ENCODE assay signal across 24 cellular contexts in genomic region chr17:68394608-68395331, GRCh38.
"Had no signal": no experiment of that assay in that cellular context is flagged by ENCODE, and none has a peak within 500 bp of the region (broad histone marks: within the 10 kb centered on the region; RNA-seq: fewer than 3 reads in every experiment).

No MANE protein-coding gene starts in this region.

- H3K4me3 ChIP-seq: SK-N-MC had no signal

- DNase-seq: activated CD4-positive, alpha-beta memory T cell treated with anti-CD3 and anti-CD28 coated beads for 36 hours; activated CD4-positive, alpha-beta T cell treated with anti-CD3 and anti-CD28 coated beads, Interleukin-2, amount 10 ng/mL, durations not matched to agents 7 days and 5 days; activated CD4-positive, CD25-positive, alpha-beta regulatory T cell; activated CD8-positive, alpha-beta memory T cell treated with anti-CD3 and anti-CD28 coated beads for 24 hours; activated gamma-delta T cell; activated naive CD4-positive, alpha-beta T cell treated with anti-CD3 and anti-CD28 coated beads, Interleukin-2, amount 10 ng/mL, durations not matched to agents 7 days and 5 days; activated naive CD8-positive, alpha-beta T cell treated with anti-CD3 and anti-CD28 coated beads for 36 hours; activated T-cell treated with anti-CD3 and anti-CD28 coated beads, Interleukin-2, amount 50 U/mL, for 4 hours; cerebellar nuclear complex; NCI-H1092; NCI-H1417; NCI-H1930; NCI-H2171; NCI-H2227 treated with DMSO at 0.1 percent for 48 hours; NCI-H446 treated with DMSO at 0.1 percent for 48 hours; NCI-H524 treated with DMSO at 0.1 percent for 48 hours; NCI-H82; OCI-M1; RPMI8226; T-cell had no signal

- H3K27ac ChIP-seq: SK-N-MC, VCaP had no signal

- H3K27me3 Mint-ChIP-seq: activated CD4-positive, alpha-beta memory T cell treated with anti-CD3 and anti-CD28 coated beads for 36 hours; activated CD4-positive, alpha-beta T cell treated with anti-CD3 and anti-CD28 coated beads, Interleukin-2, amount 10 ng/mL, durations not matched to agents 7 days and 5 days; activated naive CD8-positive, alpha-beta T cell treated with anti-CD3 and anti-CD28 coated beads for 36 hours; T-cell had no signal

- ATAC-seq: activated T-cell treated with anti-CD3 and anti-CD28 coated beads, Interleukin-2, amount 50 U/mL, for 4 hours; Panc1; Right ventricle myocardium inferior; T-cell had no signal

- H3K27ac Mint-ChIP-seq: activated CD4-positive, alpha-beta memory T cell treated with anti-CD3 and anti-CD28 coated beads for 36 hours; activated CD4-positive, alpha-beta T cell treated with anti-CD3 and anti-CD28 coated beads, Interleukin-2, amount 10 ng/mL, durations not matched to agents 7 days and 5 days; activated naive CD4-positive, alpha-beta T cell treated with anti-CD3 and anti-CD28 coated beads, Interleukin-2, amount 10 ng/mL, durations not matched to agents 7 days and 5 days; activated naive CD8-positive, alpha-beta T cell treated with anti-CD3 and anti-CD28 coated beads for 36 hours; T-cell had no signal

- H3K4me3 Mint-ChIP-seq: activated CD4-positive, alpha-beta memory T cell treated with anti-CD3 and anti-CD28 coated beads for 36 hours; activated CD4-positive, alpha-beta T cell treated with anti-CD3 and anti-CD28 coated beads, Interleukin-2, amount 10 ng/mL, durations not matched to agents 7 days and 5 days; activated naive CD4-positive, alpha-beta T cell treated with anti-CD3 and anti-CD28 coated beads, Interleukin-2, amount 10 ng/mL, durations not matched to agents 7 days and 5 days; activated naive CD8-positive, alpha-beta T cell treated with anti-CD3 and anti-CD28 coated beads for 36 hours; activated T-cell treated with anti-CD3 and anti-CD28 coated beads, Interleukin-2, amount 50 U/mL, for 4 hours; T-cell had no signal
